28 cellular contexts compared by ENCODE assay signal in genomic region chr15:70513818-70514217, GRCh38.
"Had no signal": no experiment of that assay in that cellular context is flagged by ENCODE, and none has a peak within 500 bp of the region (broad histone marks: within the 10 kb centered on the region; RNA-seq: fewer than 3 reads in every experiment).

No MANE protein-coding gene starts in this region.

- H3K27ac ChIP-seq: brain microvascular endothelial cell, cardiac muscle cell, Peyer's patch, SJSA1 had no signal

- DNase-seq: activated CD4-positive, alpha-beta T cell treated with anti-CD3 and anti-CD28 coated beads for 48 hours; activated CD4-positive, alpha-beta T cell treated with anti-CD3 and anti-CD28 coated beads, Interleukin-2, amount 50 U/mL, for 48 hours; activated CD4-positive, CD25-positive, alpha-beta regulatory T cell treated with anti-CD3 and anti-CD28 coated beads, Interleukin-2, amount 50 U/mL, for 72 hours; activated CD8-positive, alpha-beta memory T cell treated with anti-CD3 and anti-CD28 coated beads, Interleukin-2, amount 10 ng/mL, durations not matched to agents 7 days and 5 days; activated effector memory CD4-positive, alpha-beta T cell treated with anti-CD3 and anti-CD28 coated beads, Interleukin-2, amount 50 U/mL, for 16 hours; activated naive CD4-positive, alpha-beta T cell treated with anti-CD3 and anti-CD28 coated beads for 36 hours; activated naive CD8-positive, alpha-beta T cell treated with anti-CD3 and anti-CD28 coated beads for 36 hours; activated T-cell treated with anti-CD3 and anti-CD28 coated beads, Interleukin-2, amount 50 U/mL, for 24 hours; brain microvascular endothelial cell; Kasumi-1; KBM-7; NCI-H1092; NCI-H1417; NCI-H1930; NCI-H2171 treated with DMSO at 0.1 percent for 48 hours; NCI-H226; NCI-H526; NCI-H82; OCI-M1; Peyer's patch; SHP77; SW 1271 had no signal

- H3K36me3 ChIP-seq: brain microvascular endothelial cell, cardiac muscle cell, Peyer's patch, SJSA1 had no signal

- H3K4me3 ChIP-seq: cardiac muscle cell, Peyer's patch, SJSA1 had no signal

- ATAC-seq: activated CD8-positive, alpha-beta memory T cell treated with anti-CD3 and anti-CD28 coated beads, Interleukin-2, amount 10 ng/mL, durations not matched to agents 7 days and 5 days; SK-N-SH treated with all-trans-retinoic acid at 6 μM for 48 hours; WTC11 had no signal

- H3K27me3 Mint-ChIP-seq: activated naive CD8-positive, alpha-beta T cell treated with anti-CD3 and anti-CD28 coated beads for 36 hours had no signal

- H3K4me3 Mint-ChIP-seq: activated CD8-positive, alpha-beta memory T cell treated with anti-CD3 and anti-CD28 coated beads, Interleukin-2, amount 10 ng/mL, durations not matched to agents 7 days and 5 days; activated naive CD4-positive, alpha-beta T cell treated with anti-CD3 and anti-CD28 coated beads for 36 hours; activated naive CD8-positive, alpha-beta T cell treated with anti-CD3 and anti-CD28 coated beads for 36 hours; activated T-cell treated with anti-CD3 and anti-CD28 coated beads, Interleukin-2, amount 50 U/mL, for 24 hours; activated T-helper 1 cell treated with anti-CD3 and anti-CD28 coated beads, Interleukin-12 subunit alpha, Interleukin-12 subunit beta, Interleukin-2, Interleukin-4 antibody, amounts not matched to agents 30 ng/mL and 10 ng/mL and 1 ng/mL, durations not matched to agents 14 hours and 24 hours and 36 hours; T-helper 1 cell treated with Interleukin-12 subunit alpha and Interleukin-12 subunit beta and Interleukin-4 antibody, amounts not matched to agents 30 μg/mL and 1 μg/mL, for 36 hours; WTC11 had no signal

- H3K27me3 ChIP-seq: cardiac muscle cell, Peyer's patch, SJSA1 had no signal

- H3K27ac Mint-ChIP-seq: activated CD8-positive, alpha-beta memory T cell treated with anti-CD3 and anti-CD28 coated beads, Interleukin-2, amount 10 ng/mL, durations not matched to agents 7 days and 5 days; activated naive CD4-positive, alpha-beta T cell treated with anti-CD3 and anti-CD28 coated beads for 36 hours; activated naive CD8-positive, alpha-beta T cell treated with anti-CD3 and anti-CD28 coated beads for 36 hours; activated T-cell treated with anti-CD3 and anti-CD28 coated beads, Interleukin-2, amount 50 U/mL, for 24 hours; activated T-helper 1 cell treated with anti-CD3 and anti-CD28 coated beads, Interleukin-12 subunit alpha, Interleukin-12 subunit beta, Interleukin-2, Interleukin-4 antibody, amounts not matched to agents 30 ng/mL and 10 ng/mL and 1 ng/mL, durations not matched to agents 14 hours and 24 hours and 36 hours; T-helper 1 cell treated with Interleukin-12 subunit alpha and Interleukin-12 subunit beta and Interleukin-4 antibody, amounts not matched to agents 30 μg/mL and 1 μg/mL, for 36 hours; WTC11 had no signal
